ENCODE assay signal across 1 cellular context in genomic region chr19:46783670-46784069, GRCh38.
TF ChIP-seq lines count a peak whose summit lies in the region.

No MANE protein-coding gene starts in this region.

TF ChIP-seq in H1, 55 proteins besides CTCF, POLR2A, EP300 and RAD21:
- no peak for TF ChIP-seq TCF12 (IDR thresholded peaks at IDR 0.05; ENCODE audit: low read depth, low read length)
- no peak for TF ChIP-seq PHF8 (conservative IDR thresholded peaks at IDR 0.05; ENCODE audit: low read depth, low read length)
- no peak for TF ChIP-seq SP1 (IDR thresholded peaks at IDR 0.05; ENCODE audit: low read depth, low read length)
- no peak for TF ChIP-seq CHD2 (IDR thresholded peaks at IDR 0.05; ENCODE audit: low read length)
- no peak for TF ChIP-seq RFX5 (IDR thresholded peaks at IDR 0.05; ENCODE audit: borderline replicate concordance, low read depth, low read length)
- TF ChIP-seq KDM1A (IDR thresholded peaks at IDR 0.05; ENCODE audit: borderline replicate concordance, low read length): no peak
- TF ChIP-seq CBX8 (IDR thresholded peaks at IDR 0.05; ENCODE audit: borderline replicate concordance, low read depth, low read length): no peak
- no peak for TF ChIP-seq HDAC2 (IDR thresholded peaks at IDR 0.05; ENCODE audit: borderline replicate concordance in 1 of 2, low read depth in 2 of 2, low read length in 2 of 2)
- TF ChIP-seq JUN (IDR thresholded peaks at IDR 0.05; ENCODE audit: low read depth, low read length): no peak
- no peak for TF ChIP-seq RXRA (IDR thresholded peaks at IDR 0.05; ENCODE audit: insufficient read depth, low read depth, low read length)
- no peak for TF ChIP-seq GABPA (IDR thresholded peaks at IDR 0.05; ENCODE audit: borderline replicate concordance, insufficient read depth, low read length)
- TF ChIP-seq SIN3A (conservative IDR thresholded peaks at IDR 0.05 in 1 of 2, IDR thresholded peaks at IDR 0.05 in 1 of 2; ENCODE audit: low read depth in 1 of 2, low read length in 2 of 2): no peak
- no peak for TF ChIP-seq ATF3 (IDR thresholded peaks at IDR 0.05; ENCODE audit: insufficient read depth, low read depth, low read length)
- no peak for TF ChIP-seq TEAD4 (IDR thresholded peaks at IDR 0.05; ENCODE audit: low read depth, low read length)
- no peak for TF ChIP-seq CBX5 (IDR thresholded peaks at IDR 0.05; ENCODE audit: low read depth, low read length)
- TF ChIP-seq RBBP5 (IDR thresholded peaks at IDR 0.05; ENCODE audit: borderline replicate concordance, low read depth, low read length): no peak
- TF ChIP-seq MAX (IDR thresholded peaks at IDR 0.05): no peak
